1 cellular context compared by ENCODE assay signal in the genomic region with DNA sequence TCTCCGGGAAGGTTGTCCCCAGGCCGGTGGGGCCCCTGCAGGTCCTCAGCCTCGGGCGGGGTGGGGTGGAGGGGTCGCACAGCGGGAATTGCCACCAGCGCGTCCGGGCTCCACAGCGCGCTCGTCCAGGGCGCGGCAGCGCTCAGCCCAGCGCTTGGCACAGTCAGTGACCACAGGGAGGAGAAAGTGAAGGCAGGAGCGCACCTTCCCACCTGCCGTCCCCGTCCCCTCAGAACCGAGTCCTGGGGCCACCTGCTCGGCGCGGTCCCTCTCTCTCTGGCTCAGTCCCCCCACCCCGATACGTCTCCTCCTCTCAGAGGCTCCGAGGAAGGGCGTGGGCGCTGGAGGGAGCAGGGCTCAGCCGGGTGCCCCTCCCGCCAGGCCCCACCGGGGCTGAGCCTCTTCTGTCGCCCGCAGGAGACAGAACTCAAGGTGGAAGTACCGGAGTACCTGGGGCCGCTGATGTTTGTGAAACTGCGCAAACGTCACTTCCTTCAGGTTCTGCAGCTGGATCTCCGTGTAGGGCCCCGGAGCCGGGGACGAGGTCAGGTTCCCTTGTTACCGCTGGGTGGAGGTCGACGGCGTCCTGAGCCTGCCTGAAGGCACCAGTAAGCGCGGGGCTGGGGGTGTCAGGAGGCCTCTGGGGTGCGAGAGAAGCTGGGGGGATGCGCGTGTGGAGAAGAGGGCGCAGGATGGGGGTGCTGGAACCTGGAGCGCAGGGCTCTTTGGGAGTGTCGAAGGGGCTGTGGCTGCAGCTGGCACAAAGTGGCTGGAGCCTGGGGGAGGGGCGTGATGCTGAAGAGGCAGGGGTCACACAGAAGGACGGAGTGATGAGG.
A peak's percentile ranks its signal among the peaks of the same experiment; 100 is the strongest.
TF ChIP-seq lines count a peak whose summit lies in the region.

No MANE protein-coding gene starts in this region.

TF ChIP-seq in GM12878, 131 proteins besides CTCF, POLR2A, EP300 and RAD21:
- TF ChIP-seq, protein P1, sequence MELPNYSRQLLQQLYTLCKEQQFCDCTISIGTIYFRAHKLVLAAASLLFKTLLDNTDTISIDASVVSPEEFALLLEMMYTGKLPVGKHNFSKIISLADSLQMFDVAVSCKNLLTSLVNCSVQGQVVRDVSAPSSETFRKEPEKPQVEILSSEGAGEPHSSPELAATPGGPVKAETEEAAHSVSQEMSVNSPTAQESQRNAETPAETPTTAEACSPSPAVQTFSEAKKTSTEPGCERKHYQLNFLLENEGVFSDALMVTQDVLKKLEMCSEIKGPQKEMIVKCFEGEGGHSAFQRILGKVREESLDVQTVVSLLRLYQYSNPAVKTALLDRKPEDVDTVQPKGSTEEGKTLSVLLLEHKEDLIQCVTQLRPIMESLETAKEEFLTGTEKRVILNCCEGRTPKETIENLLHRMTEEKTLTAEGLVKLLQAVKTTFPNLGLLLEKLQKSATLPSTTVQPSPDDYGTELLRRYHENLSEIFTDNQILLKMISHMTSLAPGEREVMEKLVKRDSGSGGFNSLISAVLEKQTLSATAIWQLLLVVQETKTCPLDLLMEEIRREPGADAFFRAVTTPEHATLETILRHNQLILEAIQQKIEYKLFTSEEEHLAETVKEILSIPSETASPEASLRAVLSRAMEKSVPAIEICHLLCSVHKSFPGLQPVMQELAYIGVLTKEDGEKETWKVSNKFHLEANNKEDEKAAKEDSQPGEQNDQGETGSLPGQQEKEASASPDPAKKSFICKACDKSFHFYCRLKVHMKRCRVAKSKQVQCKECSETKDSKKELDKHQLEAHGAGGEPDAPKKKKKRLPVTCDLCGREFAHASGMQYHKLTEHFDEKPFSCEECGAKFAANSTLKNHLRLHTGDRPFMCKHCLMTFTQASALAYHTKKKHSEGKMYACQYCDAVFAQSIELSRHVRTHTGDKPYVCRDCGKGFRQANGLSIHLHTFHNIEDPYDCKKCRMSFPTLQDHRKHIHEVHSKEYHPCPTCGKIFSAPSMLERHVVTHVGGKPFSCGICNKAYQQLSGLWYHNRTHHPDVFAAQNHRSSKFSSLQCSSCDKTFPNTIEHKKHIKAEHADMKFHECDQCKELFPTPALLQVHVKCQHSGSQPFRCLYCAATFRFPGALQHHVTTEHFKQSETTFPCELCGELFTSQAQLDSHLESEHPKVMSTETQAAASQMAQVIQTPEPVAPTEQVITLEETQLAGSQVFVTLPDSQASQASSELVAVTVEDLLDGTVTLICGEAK (IDR thresholded peaks at IDR 0.05; ENCODE audit: borderline replicate concordance), result peak; percentile 84
- TF ChIP-seq TAF1 (IDR thresholded peaks at IDR 0.05; ENCODE audit: borderline replicate concordance, low read depth, low read length) (peak; percentile 71; the same call in 1 of the 2 replicates), IKZF1 (conservative IDR thresholded peaks at IDR 0.05) (0 out of 2 replicates have a peak, but pooled peaks have one; percentile 14), CREM (IDR thresholded peaks at IDR 0.05; ENCODE audit: low read depth) (peak; percentile 77), GABPA (IDR thresholded peaks at IDR 0.05; ENCODE audit: low read depth) (peak; percentile 77)
- TF ChIP-seq, protein P2, sequence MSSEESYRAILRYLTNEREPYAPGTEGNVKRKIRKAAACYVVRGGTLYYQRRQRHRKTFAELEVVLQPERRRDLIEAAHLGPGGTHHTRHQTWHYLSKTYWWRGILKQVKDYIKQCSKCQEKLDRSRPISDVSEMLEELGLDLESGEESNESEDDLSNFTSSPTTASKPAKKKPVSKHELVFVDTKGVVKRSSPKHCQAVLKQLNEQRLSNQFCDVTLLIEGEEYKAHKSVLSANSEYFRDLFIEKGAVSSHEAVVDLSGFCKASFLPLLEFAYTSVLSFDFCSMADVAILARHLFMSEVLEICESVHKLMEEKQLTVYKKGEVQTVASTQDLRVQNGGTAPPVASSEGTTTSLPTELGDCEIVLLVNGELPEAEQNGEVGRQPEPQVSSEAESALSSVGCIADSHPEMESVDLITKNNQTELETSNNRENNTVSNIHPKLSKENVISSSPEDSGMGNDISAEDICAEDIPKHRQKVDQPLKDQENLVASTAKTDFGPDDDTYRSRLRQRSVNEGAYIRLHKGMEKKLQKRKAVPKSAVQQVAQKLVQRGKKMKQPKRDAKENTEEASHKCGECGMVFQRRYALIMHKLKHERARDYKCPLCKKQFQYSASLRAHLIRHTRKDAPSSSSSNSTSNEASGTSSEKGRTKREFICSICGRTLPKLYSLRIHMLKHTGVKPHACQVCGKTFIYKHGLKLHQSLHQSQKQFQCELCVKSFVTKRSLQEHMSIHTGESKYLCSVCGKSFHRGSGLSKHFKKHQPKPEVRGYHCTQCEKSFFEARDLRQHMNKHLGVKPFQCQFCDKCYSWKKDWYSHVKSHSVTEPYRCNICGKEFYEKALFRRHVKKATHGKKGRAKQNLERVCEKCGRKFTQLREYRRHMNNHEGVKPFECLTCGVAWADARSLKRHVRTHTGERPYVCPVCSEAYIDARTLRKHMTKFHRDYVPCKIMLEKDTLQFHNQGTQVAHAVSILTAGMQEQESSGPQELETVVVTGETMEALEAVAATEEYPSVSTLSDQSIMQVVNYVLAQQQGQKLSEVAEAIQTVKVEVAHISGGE (CRISPR knock-in tag; IDR thresholded peaks at IDR 0.05), result peak; percentile 79
TF ChIP-seq in GM12878: peak in this region for 6; not testable (repeated sequence) for 125.
